In genomic region chr6:12112540-12113189, GRCh38 we compare ENCODE assay signal across 11 cellular contexts.
DNase-seq lines count a peak whose midpoint lies in the region; ATAC-seq, FAIRE-seq and TF ChIP-seq lines count a peak whose summit lies in the region.
"Had no signal": no experiment of that assay in that cellular context is flagged by ENCODE, and none has a peak within 500 bp of the region (broad histone marks: within the 10 kb centered on the region; RNA-seq: fewer than 3 reads in every experiment).

No MANE protein-coding gene starts in this region.

- H3K9me3 ChIP-seq in colonic mucosa (no peaks in the 10 kb centered on the region), kidney (ENCODE audit: control insufficient read depth in 1 of 2, low read length in 2 of 2) (peaks cover 0 to 6% of the 10 kb centered on the region in 2 donors)

- intact Hi-C loops in colonic mucosa (cut with DNase I) = no loop called here
- intact Hi-C loops in kidney (cut with DNase I) = no loop called here

- H3K27me3 Mint-ChIP-seq in activated naive CD4-positive, alpha-beta T cell treated with anti-CD3 and anti-CD28 coated beads, Interleukin-2, amount 10 ng/mL, durations not matched to agents 7 days and 5 days = no peaks in the 10 kb centered on the region
- no peaks in the 10 kb centered on the region for H3K27me3 Mint-ChIP-seq in chondrocyte (ENCODE audit: low read depth)
- no peaks in the 10 kb centered on the region for H3K27me3 Mint-ChIP-seq in stimulated activated memory B cell treated with anti-CD40 and anti-IgM and Interleukin-4, amounts not matched to agents 10 μg/mL and 1 μg/mL and 100 μg/mL, for 72 hours

- CTCF ChIA-PET in activated naive CD4-positive, alpha-beta T cell treated with anti-CD3 and anti-CD28 coated beads, Interleukin-2, amount 10 ng/mL, durations not matched to agents 7 days and 5 days (lab: Charles Lee) = interaction anchor here (1.0 kb wide), 1 partner anchor 139 kb away, joined by 3 read pairs; no protein-coding TSS in a partner anchor

- no peak overlapping the region for H3K4me3 ChIP-seq in colonic mucosa
- H3K4me3 ChIP-seq in kidney (ENCODE audit: low read length in 2 of 2) = no peak overlapping the region
- H3K4me3 ChIP-seq: spleen had no signal

- H3K36me3 Mint-ChIP-seq in activated naive CD4-positive, alpha-beta T cell treated with anti-CD3 and anti-CD28 coated beads, Interleukin-2, amount 50 U/mL, for 72 hours = peaks cover 44 to 67% of the 10 kb centered on the region in 2 donors
- H3K36me3 Mint-ChIP-seq in activated naive CD4-positive, alpha-beta T cell treated with anti-CD3 and anti-CD28 coated beads, Interleukin-2, amount 10 ng/mL, durations not matched to agents 7 days and 5 days = peaks cover 48% of the 10 kb centered on the region
- H3K36me3 Mint-ChIP-seq in chondrocyte (ENCODE audit: low read depth) = peaks cover 18% of the 10 kb centered on the region
- H3K36me3 Mint-ChIP-seq in stimulated activated memory B cell treated with anti-CD40 and anti-IgM and Interleukin-4, amounts not matched to agents 10 μg/mL and 1 μg/mL and 100 μg/mL, for 72 hours = peaks cover 27% of the 10 kb centered on the region

- H3K27ac ChIP-seq in colonic mucosa (no peak overlapping the region), kidney (ENCODE audit: low read depth in 2 of 2, low read length in 2 of 2) (no peak overlapping the region)

- no peak for DNase-seq in activated naive CD4-positive, alpha-beta T cell treated with anti-CD3 and anti-CD28 coated beads, Interleukin-2, amount 50 U/mL, for 72 hours (ENCODE audit: low spot score in 2 of 2)
- DNase-seq in activated naive CD4-positive, alpha-beta T cell treated with anti-CD3 and anti-CD28 coated beads, Interleukin-2, amount 10 ng/mL, durations not matched to agents 7 days and 5 days = no peak
- DNase-seq in NCI-H2029 treated with DMSO at 0.1 percent for 48 hours (lab: John Stamatoyannopoulos, UW) = peak; percentile 33
- DNase-seq in chondrocyte (ENCODE audit: low spot score) = no peak
- no peak for DNase-seq in mesenteric fat pad (ENCODE audit: low spot score)
- no peak for DNase-seq in colonic mucosa
- DNase-seq in kidney = no peak
- DNase-seq: activated naive CD4-positive, alpha-beta T cell; cortex of kidney; spleen had no signal

- H3K36me3 ChIP-seq in colonic mucosa = no peaks in the 10 kb centered on the region
- H3K36me3 ChIP-seq in kidney (ENCODE audit: control insufficient read depth in 1 of 2, insufficient read depth in 2 of 2, low read length in 2 of 2) = peaks cover 0 to 4% of the 10 kb centered on the region in 2 donors

- no peak for TF ChIP-seq CTCF in chondrocyte (IDR thresholded peaks at IDR 0.05)
- TF ChIP-seq CTCF in colonic mucosa (IDR thresholded peaks at IDR 0.05) = no peak
- no peak for TF ChIP-seq CTCF in kidney (IDR thresholded peaks at IDR 0.05; ENCODE audit: borderline replicate concordance, extremely low read depth, insufficient read depth)

- H3K27me3 ChIP-seq in colonic mucosa = no peaks in the 10 kb centered on the region
- H3K27me3 ChIP-seq: spleen had no signal

- peaks cover 67% of the 10 kb centered on the region for H3K4me1 Mint-ChIP-seq in activated naive CD4-positive, alpha-beta T cell treated with anti-CD3 and anti-CD28 coated beads, Interleukin-2, amount 10 ng/mL, durations not matched to agents 7 days and 5 days
- H3K4me1 Mint-ChIP-seq in chondrocyte (ENCODE audit: low read depth) = peaks cover 27% of the 10 kb centered on the region
- H3K4me1 Mint-ChIP-seq in stimulated activated memory B cell treated with anti-CD40 and anti-IgM and Interleukin-4, amounts not matched to agents 10 μg/mL and 1 μg/mL and 100 μg/mL, for 72 hours = peaks cover 61% of the 10 kb centered on the region

- H3K9ac ChIP-seq in colonic mucosa (ENCODE audit: low read depth in 2 of 2, low read length in 2 of 2) (no peak overlapping the region), kidney (ENCODE audit: low read length in 2 of 2) (no peak overlapping the region)

- peaks cover 15 to 20% of the 10 kb centered on the region in 2 donors for H3K9me3 Mint-ChIP-seq in activated naive CD4-positive, alpha-beta T cell treated with anti-CD3 and anti-CD28 coated beads, Interleukin-2, amount 50 U/mL, for 72 hours
- peaks cover 20% of the 10 kb centered on the region for H3K9me3 Mint-ChIP-seq in activated naive CD4-positive, alpha-beta T cell treated with anti-CD3 and anti-CD28 coated beads, Interleukin-2, amount 10 ng/mL, durations not matched to agents 7 days and 5 days
- peaks cover 5% of the 10 kb centered on the region for H3K9me3 Mint-ChIP-seq in chondrocyte (ENCODE audit: low read depth)
- H3K9me3 Mint-ChIP-seq in stimulated activated memory B cell treated with anti-CD40 and anti-IgM and Interleukin-4, amounts not matched to agents 10 μg/mL and 1 μg/mL and 100 μg/mL, for 72 hours = peaks cover 4% of the 10 kb centered on the region

- peak; percentile 5 to 14 for ATAC-seq in activated naive CD4-positive, alpha-beta T cell treated with anti-CD3 and anti-CD28 coated beads, Interleukin-2, amount 50 U/mL, for 72 hours
- ATAC-seq in stimulated activated memory B cell treated with anti-CD40 and anti-IgM and Interleukin-4, amounts not matched to agents 10 μg/mL and 1 μg/mL and 100 μg/mL, for 72 hours = no peak

- peak overlapping the region in 1 of 2 donors; percentile 80 for H3K27ac Mint-ChIP-seq in activated naive CD4-positive, alpha-beta T cell treated with anti-CD3 and anti-CD28 coated beads, Interleukin-2, amount 50 U/mL, for 72 hours
- no peak overlapping the region for H3K27ac Mint-ChIP-seq in activated naive CD4-positive, alpha-beta T cell treated with anti-CD3 and anti-CD28 coated beads, Interleukin-2, amount 10 ng/mL, durations not matched to agents 7 days and 5 days
- H3K27ac Mint-ChIP-seq in chondrocyte (ENCODE audit: unreplicated experiment) = peak overlapping the region; percentile 73
- H3K27ac Mint-ChIP-seq in stimulated activated memory B cell treated with anti-CD40 and anti-IgM and Interleukin-4, amounts not matched to agents 10 μg/mL and 1 μg/mL and 100 μg/mL, for 72 hours = peak overlapping the region; percentile 79

- H3K4me3 Mint-ChIP-seq in activated naive CD4-positive, alpha-beta T cell treated with anti-CD3 and anti-CD28 coated beads, Interleukin-2, amount 10 ng/mL, durations not matched to agents 7 days and 5 days = no peak overlapping the region
- no peak overlapping the region for H3K4me3 Mint-ChIP-seq in chondrocyte (ENCODE audit: unreplicated experiment)
- H3K4me3 Mint-ChIP-seq in stimulated activated memory B cell treated with anti-CD40 and anti-IgM and Interleukin-4, amounts not matched to agents 10 μg/mL and 1 μg/mL and 100 μg/mL, for 72 hours = peak overlapping the region; percentile 27

- no peak for FAIRE-seq in kidney (lab: Jason Lieb, UNC)

- H3K4me1 ChIP-seq in colonic mucosa (no peaks in the 10 kb centered on the region), kidney (ENCODE audit: control insufficient read depth in 1 of 2, insufficient read depth in 1 of 2, low read depth in 1 of 2, low read length in 2 of 2) (no peaks in the 10 kb centered on the region)
